In the genomic region with DNA sequence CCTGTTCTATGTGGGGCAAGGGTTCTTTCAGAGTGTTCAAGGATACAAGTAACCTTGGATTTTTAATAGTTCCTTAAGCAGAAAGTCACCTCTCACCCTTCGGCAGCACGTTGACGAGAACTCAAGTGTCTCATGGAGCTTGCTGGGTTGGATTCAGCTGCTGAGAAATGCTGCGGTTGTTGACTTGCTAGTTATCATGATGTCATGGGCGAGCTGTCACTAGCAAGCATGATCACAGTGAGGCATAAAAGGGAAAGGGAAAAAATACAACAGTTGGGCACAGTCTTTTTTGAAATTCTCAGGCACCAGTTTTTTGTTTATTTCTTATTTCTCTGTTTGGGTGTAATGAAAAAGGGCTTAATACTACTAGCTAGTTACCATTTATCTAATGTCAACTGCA, we compare ENCODE assay signal across 31 cellular contexts. TPM values are rescaled to one million over a fixed set of nuclear protein-coding genes. Genes with fewer than 3 reads are reported as not detected.
"Had no signal": no experiment of that assay in that cellular context is flagged by ENCODE, and none has a peak within 500 bp of the region (broad histone marks: within the 10 kb centered on the region; RNA-seq: fewer than 3 reads in every experiment).

No MANE protein-coding gene starts in this region.

- H3K27me3 ChIP-seq: ascending aorta, Peyer's patch, SJSA1 had no signal

- H3K36me3 ChIP-seq: ascending aorta, Peyer's patch, SJSA1 had no signal

- H3K9me3 ChIP-seq: ascending aorta, Peyer's patch, SJSA1, SK-N-SH had no signal

- H3K4me3 ChIP-seq: ascending aorta, Peyer's patch, SJSA1 had no signal

- DNase-seq: activated CD4-positive, alpha-beta T cell treated with anti-CD3 and anti-CD28 coated beads for 36 hours; activated CD4-positive, alpha-beta T cell treated with anti-CD3 and anti-CD28 coated beads, Interleukin-2, amount 10 ng/mL, durations not matched to agents 7 days and 5 days; activated CD4-positive, alpha-beta T cell treated with anti-CD3 and anti-CD28 coated beads, Interleukin-2, amount 50 U/mL, for 48 hours; activated CD8-positive, alpha-beta T cell treated with anti-CD3 and anti-CD28 coated beads, Interleukin-2, amount 10 ng/mL, durations not matched to agents 7 days and 5 days; activated gamma-delta T cell; activated naive CD4-positive, alpha-beta T cell treated with Interleukin-2 at 50 U/mL for 16 hours; activated naive CD8-positive, alpha-beta T cell treated with anti-CD3 and anti-CD28 coated beads, Interleukin-2, amount 10 ng/mL, durations not matched to agents 7 days and 5 days; activated T-cell treated with anti-CD3 and anti-CD28 coated beads, Interleukin-2, amount 50 U/mL, for 24 hours; amygdala; cerebellar nuclear complex; Karpas-422; KBM-7; NCI-H1105; NCI-H1417 treated with DMSO at 0.1 percent for 48 hours; NCI-H187 treated with DMSO at 0.1 percent for 48 hours; NCI-H2107; NCI-H226; NCI-H446 treated with DMSO at 0.1 percent for 48 hours; NCI-H526; NCI-H82; NK-92 treated with Interleukin-12 subunit alpha and Interleukin-12 subunit beta, amount 100 ng/mL, for 24 hours; PC-3; Peyer's patch; RPMI8226; SHP77 treated with DMSO at 0.1 percent for 48 hours; SK-N-SH had no signal

- H3K4me1 ChIP-seq: ascending aorta, Peyer's patch, SJSA1 had no signal

- H3K27ac ChIP-seq: ascending aorta, Peyer's patch, SJSA1 had no signal

RNA-seq across cellular contexts. Expression of gene ADCYAP1, which starts 53.2 kb away (rescaled TPM):
- total RNA-seq: activated CD4-positive, alpha-beta T cell treated with anti-CD3 and anti-CD28 coated beads for 36 hours; activated CD4-positive, alpha-beta T cell treated with anti-CD3 and anti-CD28 coated beads, Interleukin-2, amount 10 ng/mL, durations not matched to agents 7 days and 5 days; activated CD8-positive, alpha-beta T cell treated with anti-CD3 and anti-CD28 coated beads, Interleukin-2, amount 10 ng/mL, durations not matched to agents 7 days and 5 days; activated naive CD8-positive, alpha-beta T cell treated with anti-CD3 and anti-CD28 coated beads, Interleukin-2, amount 10 ng/mL, durations not matched to agents 7 days and 5 days; activated T-helper 2 cell treated with anti-CD3 and anti-CD28 coated beads, Interferon-gamma antibody, Interleukin-2, Interleukin-4, amounts not matched to agents 10 μg/mL and 5 μg/mL and 100 μg/mL, durations not matched to agents 14 hours and 24 hours and 36 hours; ascending aorta; MCF 10A; Peyer's patch; SJSA1; WTC11 had no signal
